ENCODE assay signal across 24 cellular contexts in genomic region chr7:507623-508305, GRCh38. TPM values are rescaled to one million over a fixed set of nuclear protein-coding genes. Genes with fewer than 3 reads are reported as not detected.
A peak's percentile ranks its signal among the peaks of the same experiment; 100 is the strongest.
DNase-seq lines count a peak whose midpoint lies in the region; ATAC-seq and TF ChIP-seq lines count a peak whose summit lies in the region.
"Had no signal": no experiment of that assay in that cellular context is flagged by ENCODE, and none has a peak within 500 bp of the region (broad histone marks: within the 10 kb centered on the region; RNA-seq: fewer than 3 reads in every experiment).

No MANE protein-coding gene starts in this region.

- dilution Hi-C loops in mammary epithelial cell (cut with HindIII; ENCODE audit: low sequenced_read_pairs): no loop called here

- H3K4me1 ChIP-seq in breast epithelium (no peaks in the 10 kb centered on the region), mammary epithelial cell (ENCODE audit: insufficient read depth, low read length) (peaks cover 15% of the 10 kb centered on the region), right cardiac atrium (ENCODE audit: control insufficient read depth, insufficient read depth, low read length) (no peaks in the 10 kb centered on the region), aorta (ENCODE audit: control insufficient read depth in 1 of 2, insufficient read depth in 2 of 2, low read length in 2 of 2) (no peaks in the 10 kb centered on the region)

- H3K36me3 ChIP-seq in breast epithelium (no peaks in the 10 kb centered on the region), mammary epithelial cell (ENCODE audit: insufficient read depth, low read length) (peaks cover 15% of the 10 kb centered on the region), aorta (ENCODE audit: control insufficient read depth in 1 of 2, insufficient read depth in 2 of 2, low read length in 1 of 2) (peaks cover 0 to 4% of the 10 kb centered on the region in 2 donors)

- no peak overlapping the region for H3K4me2 ChIP-seq in mammary epithelial cell (ENCODE audit: insufficient read depth, low read depth, low read length)
- H3K4me2 ChIP-seq: BLaER1 treated with 17β-estradiol and CSF1 and Interleukin-3, amounts not matched to agents 10 nM and 100 nM had no signal

- intact Hi-C loops in breast epithelium (cut with DNase I; ENCODE audit: low total_unique reads): loop anchor here (5.0 kb wide), 1 partner anchor 170 kb away; no protein-coding TSS in a partner anchor
- intact Hi-C loops in mammary epithelial cell (cut with micrococcal nuclease): no loop called here
- intact Hi-C loops in right cardiac atrium (cut with DNase I): no loop called here
- intact Hi-C loops in posterior vena cava (cut with DNase I): loop anchor here in 1 of 2 donors (10.0 kb wide), 1 partner anchor 173 kb away; no protein-coding TSS in a partner anchor
- intact Hi-C loops in aorta (cut with DNase I): no loop called here

- WGBS in mammary epithelial cell (ENCODE audit: low coverage, missing lambda C conversion rate): 79% methylated on average over 16 of the region's 17 CpGs
- WGBS in right cardiac atrium: 75% methylated on average over 17 of the region's 17 CpGs
- WGBS in aorta, 2 donors: 73 to 78% methylated on average over 17 of the region's 17 CpGs

- no peaks in the 10 kb centered on the region for H4K20me1 ChIP-seq in mammary epithelial cell (ENCODE audit: insufficient read depth, low read length)

- no TSS peak for BruUV-seq in mammary epithelial cell (replicated peaks; lab: Mats Ljungman, UMichigan)

- DNase-seq in breast epithelium (ENCODE audit: low spot score in 2 of 2) (no peak), mammary epithelial cell (no peak), right cardiac atrium (peak; percentile 8 to 37 (median 28)), posterior vena cava (ENCODE audit: low spot score) (peak; percentile 64), aorta (peak; percentile 42 to 51)
- DNase-seq: activated CD8-positive, alpha-beta T cell treated with anti-CD3 and anti-CD28 coated beads, Interleukin-2, amount 10 ng/mL, durations not matched to agents 7 days and 5 days; activated effector memory CD4-positive, alpha-beta T cell treated with anti-CD3 and anti-CD28 coated beads, Interleukin-2, amount 50 U/mL, for 16 hours; colonic mucosa; effector memory CD4-positive, alpha-beta T cell; Kasumi-1; NCI-H1417; NCI-H2081; NCI-H526; PC-3; SIG-M5; stimulated activated CD8-positive, alpha-beta memory T cell treated with anti-CD3 and anti-CD28 coated beads, Interleukin-4, amount 100 ng/mL, for 48 hours; stimulated activated naive CD8-positive, alpha-beta T cell treated with anti-CD3 and anti-CD28 coated beads, Interleukin-15, amount 100 ng/mL, for 72 hours had no signal

- H3K9ac ChIP-seq in mammary epithelial cell (ENCODE audit: insufficient read depth, low read length): no peak overlapping the region
- H3K9ac ChIP-seq: BLaER1 treated with 17β-estradiol and CSF1 and Interleukin-3, amounts not matched to agents 10 nM and 100 nM had no signal

- TF ChIP-seq CTCF in breast epithelium (IDR thresholded peaks at IDR 0.05): no peak
- TF ChIP-seq CTCF in mammary epithelial cell (conservative IDR thresholded peaks at IDR 0.05 in 1 of 2, IDR thresholded peaks at IDR 0.05 in 1 of 2; ENCODE audit: extremely low read depth in 1 of 2, insufficient read depth in 1 of 2, low read depth in 1 of 2, low read length in 2 of 2): no peak

- no peaks in the 10 kb centered on the region for H3K27me3 ChIP-seq in breast epithelium
- H3K27me3 ChIP-seq in mammary epithelial cell (ENCODE audit: insufficient read depth, low read length): no peaks in the 10 kb centered on the region
- no peaks in the 10 kb centered on the region for H3K27me3 ChIP-seq in right cardiac atrium (ENCODE audit: control insufficient read depth, insufficient read depth)
- H3K27me3 ChIP-seq in aorta (ENCODE audit: control insufficient read depth in 1 of 2, insufficient read depth in 2 of 2, low read length in 1 of 2): no peaks in the 10 kb centered on the region
- H3K27me3 ChIP-seq: colonic mucosa, tibial nerve had no signal

- no peak overlapping the region for H2AFZ ChIP-seq in mammary epithelial cell (ENCODE audit: low read depth, low read length)

- in situ Hi-C loops in mammary epithelial cell (cut with MboI; ENCODE audit: low sequenced_read_pairs in 2 of 2): no loop called here

- H3K27ac ChIP-seq in breast epithelium: peak overlapping the region; percentile 33 to 35
- no peak overlapping the region for H3K27ac ChIP-seq in mammary epithelial cell (ENCODE audit: insufficient read depth, low read depth, low read length)
- no peak overlapping the region for H3K27ac ChIP-seq in right cardiac atrium (ENCODE audit: low read length)
- H3K27ac ChIP-seq in aorta (ENCODE audit: low read depth in 1 of 2, low read length in 2 of 2): peak overlapping the region in 1 of 2 donors; percentile 5
- H3K27ac ChIP-seq: 22Rv1; BLaER1 treated with 17β-estradiol and CSF1 and Interleukin-3, amounts not matched to agents 10 nM and 100 nM; colonic mucosa; epithelial cell of prostate; tibial nerve had no signal

- TF ChIP-seq POLR2A in breast epithelium (IDR thresholded peaks at IDR 0.05): no peak

- H3K9me3 ChIP-seq in breast epithelium (no peaks in the 10 kb centered on the region), mammary epithelial cell (replicated peaks; ENCODE audit: insufficient read depth, low read length) (no peaks in the 10 kb centered on the region), right cardiac atrium (ENCODE audit: control insufficient read depth, low read length) (no peaks in the 10 kb centered on the region), aorta (ENCODE audit: control insufficient read depth, low read length) (no peaks in the 10 kb centered on the region)
- H3K9me3 ChIP-seq: BLaER1 treated with 17β-estradiol and CSF1 and Interleukin-3, amounts not matched to agents 10 nM and 100 nM; colonic mucosa; tibial nerve had no signal

- CTCF ChIA-PET in mammary epithelial cell (lab: Charles Lee; ENCODE audit: low non-redundant PET): no interaction called here

- ATAC-seq in right cardiac atrium (no peak), aorta (ENCODE audit: low FRiP score) (no peak), GM18870 (IDR thresholded peaks at IDR 0.05; ENCODE audit: unreplicated experiment) (no peak), GM21619 (IDR thresholded peaks at IDR 0.05; ENCODE audit: unreplicated experiment) (no peak), HG03097 (IDR thresholded peaks at IDR 0.05; ENCODE audit: low FRiP score, unreplicated experiment) (no peak)
- ATAC-seq: activated CD8-positive, alpha-beta T cell treated with anti-CD3 and anti-CD28 coated beads, Interleukin-2, amount 10 ng/mL, durations not matched to agents 7 days and 5 days; PC-3; stimulated activated naive CD8-positive, alpha-beta T cell treated with anti-CD3 and anti-CD28 coated beads, Interleukin-15, amount 100 ng/mL, for 72 hours had no signal

- no peak overlapping the region for H3K4me3 ChIP-seq in breast epithelium
- H3K4me3 ChIP-seq in mammary epithelial cell (replicated peaks in 1 of 3; ENCODE audit: insufficient read depth in 1 of 3, low read depth in 2 of 3, low read length in 3 of 3): no peak overlapping the region
- H3K4me3 ChIP-seq in right cardiac atrium (ENCODE audit: low read length): no peak overlapping the region
- no peak overlapping the region for H3K4me3 ChIP-seq in aorta (ENCODE audit: low read length in 2 of 2)
- H3K4me3 ChIP-seq: BLaER1 treated with 17β-estradiol and CSF1 and Interleukin-3, amounts not matched to agents 10 nM and 100 nM; colonic mucosa; tibial nerve had no signal

- peaks cover 88% of the 10 kb centered on the region for H3K79me2 ChIP-seq in mammary epithelial cell (ENCODE audit: insufficient read depth, low read length)

RNA-seq across cellular contexts. Expression of gene PDGFA, which starts 11.9 kb away (rescaled TPM):
- 10 to 100 TPM; 19.8 to 33.4 (median 31.2) TPM for total RNA-seq in breast epithelium
- total RNA-seq in mammary epithelial cell: 100 to 1,000 TPM in 1 of 2 donors, 10 to 100 TPM in 1; 60.5 to 167 TPM
- 29.2 TPM for polyA plus RNA-seq in mammary epithelial cell
- polyA minus RNA-seq in mammary epithelial cell: 93.4 TPM
- 10 to 100 TPM; 32.2 to 44.3 (median 38.4) TPM for total RNA-seq in right cardiac atrium
- polyA plus RNA-seq in right cardiac atrium: 18.3 TPM
- total RNA-seq in posterior vena cava: 10 to 100 TPM; 54.1 to 63.1 TPM
- 100 to 1,000 TPM; 114 to 174 TPM for total RNA-seq in aorta
- polyA plus RNA-seq in aorta: 10 to 100 TPM; 28.9 to 61.1 TPM

Comparison
In these comparisons a context has a peak if more than half of its experiments do, and no peak if none do; other contexts are left out.
1. H3K27ac ChIP-seq: peak in breast epithelium (2 of 2); none in mammary epithelial cell (single experiment) and right cardiac atrium (single experiment).
2. DNase-seq: peak in right cardiac atrium (3 of 3), posterior vena cava (single experiment) and aorta (2 of 2); none in breast epithelium (0 of 2) and mammary epithelial cell (single experiment).